ENCODE assay signal across 8 cellular contexts in the genomic region with DNA sequence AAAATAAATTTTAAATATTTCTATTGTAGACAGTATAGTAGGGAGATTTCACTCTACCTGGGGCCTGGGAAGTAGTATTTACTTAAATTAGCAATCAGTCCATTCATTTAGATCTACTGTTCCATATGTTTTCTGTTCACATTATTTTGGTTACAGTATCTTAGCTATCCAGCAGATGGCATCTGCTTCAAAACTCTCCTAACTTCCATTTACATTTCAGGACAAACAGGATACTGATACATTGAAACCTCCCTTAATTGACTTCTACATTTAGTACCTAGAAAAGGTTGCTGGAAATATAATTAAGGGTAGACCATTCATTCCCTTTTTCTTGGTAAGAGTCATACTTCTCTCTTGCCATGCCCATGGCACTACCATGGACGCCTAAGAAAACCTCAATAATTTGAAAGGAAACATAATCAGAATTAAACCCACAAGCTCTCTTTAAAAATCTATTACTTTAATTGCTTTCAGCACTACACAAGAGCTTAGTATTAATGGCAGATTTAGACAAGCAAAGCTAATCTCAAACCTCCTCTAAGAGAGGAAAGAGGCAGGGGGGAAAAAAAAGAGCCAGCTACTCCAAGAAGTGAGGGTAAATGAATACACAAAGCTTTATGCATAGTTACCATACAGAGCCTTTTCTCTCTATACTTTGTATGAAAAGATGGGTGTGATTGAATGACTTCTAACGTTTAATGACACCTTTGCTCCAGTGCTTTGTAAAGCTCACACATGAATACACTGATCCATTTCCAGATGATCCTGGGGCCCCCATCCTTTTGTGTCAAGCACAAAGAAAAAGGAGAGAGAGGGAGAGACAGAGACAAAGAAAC.
DNase-seq lines count a peak whose midpoint lies in the region; FAIRE-seq lines count a peak whose summit lies in the region.

No MANE protein-coding gene starts in this region.

- no peaks in the 10 kb centered on the region for H3K9me3 ChIP-seq in neuron (ENCODE audit: low read length)

- no peak for FAIRE-seq in HTR-8/SVneo (lab: Jason Lieb, UNC)

- no peaks in the 10 kb centered on the region for H3K36me3 ChIP-seq in neuron (ENCODE audit: insufficient read depth, low read length)

- peak overlapping the region; percentile 0 for H3K4me3 ChIP-seq in neuron (ENCODE audit: low read length)

- H3K27me3 ChIP-seq in neuron (ENCODE audit: insufficient read depth, low read length) = no peaks in the 10 kb centered on the region

- no peak overlapping the region for H2AFZ ChIP-seq in neuron (ENCODE audit: low read depth, low read length)

- peak; percentile 22 for DNase-seq in DMS114 treated with DMSO at 0.1 percent for 48 hours (lab: John Stamatoyannopoulos, UW; ENCODE audit: unreplicated experiment)
- peak; percentile 44 for DNase-seq in HTR-8/SVneo (ENCODE audit: insufficient read length, low spot score)
- DNase-seq in SK-N-DZ (ENCODE audit: low spot score) = peak; percentile 32
- DNase-seq in fibroblast of gingiva (ENCODE audit: low read depth) = peak; percentile 46
- DNase-seq in hypothalamus (lab: John Stamatoyannopoulos, UW) = no peak
- DNase-seq in stimulated activated naive CD4-positive, alpha-beta T cell treated with Interleukin-2 at 50 U/mL for 16 hours (lab: John Stamatoyannopoulos, UW) = no peak
- no peak for DNase-seq in stimulated activated CD4-positive, alpha-beta T cell treated with anti-CD3 and anti-CD28 coated beads, Interleukin-12 subunit alpha, Interleukin-12 subunit beta, amount 100 ng/mL, for 4 hours

- peaks cover 71% of the 10 kb centered on the region for H3K4me1 ChIP-seq in neuron (ENCODE audit: insufficient read depth, low read length)

Comparison
In these comparisons a context has a peak if more than half of its experiments do, and no peak if none do; other contexts are left out.
1. DNase-seq: peak in DMS114 treated with DMSO at 0.1 percent for 48 hours (single experiment), HTR-8/SVneo (single experiment), SK-N-DZ (single experiment) and fibroblast of gingiva (single experiment); none in hypothalamus (0 of 51), stimulated activated naive CD4-positive, alpha-beta T cell treated with Interleukin-2 at 50 U/mL for 16 hours (single experiment) and stimulated activated CD4-positive, alpha-beta T cell treated with anti-CD3 and anti-CD28 coated beads, Interleukin-12 subunit alpha, Interleukin-12 subunit beta, amount 100 ng/mL, for 4 hours (single experiment).